In the genomic region with DNA sequence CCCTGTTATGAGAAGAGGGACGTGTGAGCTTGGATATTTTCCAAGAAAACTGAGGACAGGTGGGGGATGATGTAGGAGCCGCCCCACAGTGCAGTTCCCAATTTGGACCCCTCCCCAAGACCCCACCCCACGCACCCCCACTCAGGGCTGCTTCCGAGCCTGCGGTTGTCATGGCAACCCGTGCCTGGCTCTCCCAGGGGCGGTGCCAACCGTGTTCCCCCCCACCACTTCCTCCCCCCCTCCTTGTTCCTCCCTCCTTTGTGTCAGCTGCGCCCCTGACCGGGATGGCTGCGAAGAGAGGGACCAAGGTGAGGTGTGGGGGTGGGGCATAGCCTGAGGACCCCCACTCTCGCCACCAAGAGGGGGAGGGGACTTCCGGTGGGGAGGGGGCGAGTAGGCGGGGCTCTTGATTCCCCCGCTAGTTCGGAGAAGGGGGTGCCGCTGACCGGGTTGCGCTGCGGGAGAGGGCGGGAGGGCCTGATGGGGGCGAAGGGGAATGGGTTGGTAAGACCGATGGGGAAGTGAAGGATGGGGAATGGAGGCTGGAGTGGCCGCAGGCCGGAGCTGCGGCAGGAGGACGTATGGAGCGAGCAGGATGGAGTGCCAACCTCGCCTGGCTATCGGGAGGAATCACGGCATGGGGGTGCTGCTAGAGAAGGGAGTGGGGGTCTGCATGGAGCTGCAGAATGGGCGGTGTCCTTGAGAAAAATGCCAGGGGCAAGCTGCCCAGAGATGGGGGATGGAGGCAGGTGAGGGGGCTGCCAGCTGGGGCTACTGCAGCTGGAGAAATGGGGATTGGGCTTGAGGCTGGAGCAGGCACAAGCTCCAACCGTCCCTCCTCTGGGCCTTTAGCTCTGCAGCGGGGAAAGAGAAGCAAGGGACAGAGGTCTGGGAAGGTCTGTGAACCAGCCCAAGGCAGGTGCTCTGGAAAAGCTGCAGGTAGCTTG, we compare ENCODE assay signal across 6 cellular contexts. TPM values are rescaled to one million over a fixed set of nuclear protein-coding genes. Genes with fewer than 3 reads are reported as not detected.
A peak's percentile ranks its signal among the peaks of the same experiment; 100 is the strongest.
DNase-seq lines count a peak whose midpoint lies in the region; ATAC-seq and TF ChIP-seq lines count a peak whose summit lies in the region.

No MANE protein-coding gene starts in this region.

- no peaks in the 10 kb centered on the region for H3K27me3 ChIP-seq in upper lobe of right lung

- peak overlapping the region; percentile 67 for H3K4me3 ChIP-seq in upper lobe of right lung

- H3K36me3 ChIP-seq in upper lobe of right lung: peaks cover 19% of the 10 kb centered on the region

- no peaks in the 10 kb centered on the region for H3K27me3 Mint-ChIP-seq in activated T-cell treated with anti-CD3 and anti-CD28 coated beads, Interleukin-2, amount 50 U/mL, for 4 hours (ENCODE audit: low read depth)

- H3K4me3 Mint-ChIP-seq in activated T-cell treated with anti-CD3 and anti-CD28 coated beads, Interleukin-2, amount 50 U/mL, for 4 hours: peak overlapping the region; percentile 95

- H3K36me3 Mint-ChIP-seq in activated T-cell treated with anti-CD3 and anti-CD28 coated beads, Interleukin-2, amount 50 U/mL, for 4 hours (ENCODE audit: insufficient read depth): peaks cover 6% of the 10 kb centered on the region

- peaks cover 19% of the 10 kb centered on the region for H3K4me1 ChIP-seq in upper lobe of right lung

- no peak for ATAC-seq in activated CD4-positive, CD25-positive, alpha-beta regulatory T cell treated with anti-CD3 and anti-CD28 coated beads, Interleukin-2, amount 50 U/mL, for 24 hours
- no peak for ATAC-seq in activated T-cell treated with anti-CD3 and anti-CD28 coated beads, Interleukin-2, amount 50 U/mL, for 4 hours
- no peak for ATAC-seq in upper lobe of right lung

- H3K9me3 ChIP-seq in upper lobe of right lung: no peaks in the 10 kb centered on the region

- H3K9me3 Mint-ChIP-seq in activated T-cell treated with anti-CD3 and anti-CD28 coated beads, Interleukin-2, amount 50 U/mL, for 4 hours: no peaks in the 10 kb centered on the region

- peaks cover 44% of the 10 kb centered on the region for H3K4me1 Mint-ChIP-seq in activated T-cell treated with anti-CD3 and anti-CD28 coated beads, Interleukin-2, amount 50 U/mL, for 4 hours (ENCODE audit: low read depth)

- TF ChIP-seq CTCF in upper lobe of right lung (IDR thresholded peaks at IDR 0.05): no peak

- no peak overlapping the region for H3K27ac ChIP-seq in upper lobe of right lung

- DNase-seq in activated CD4-positive, CD25-positive, alpha-beta regulatory T cell (lab: John Stamatoyannopoulos, UW): peak in 3 of 4 experiments; percentile 26 to 39 (median 33)
- DNase-seq in activated T-cell treated with anti-CD3 and anti-CD28 coated beads, Interleukin-2, amount 50 U/mL, for 4 hours: peak; percentile 48
- DNase-seq in iPS-NIHi11 (ENCODE audit: low spot score) (peak; percentile 85), upper lobe of right lung (peak; percentile 68)
- no peak for DNase-seq in effector CD4-positive, alpha-beta T cell

- intact Hi-C loops in upper lobe of right lung (cut with DNase I): no loop called here

RNA-seq across cellular contexts. Expression of a gene that starts 1.0 kb away (rescaled TPM):
- 1 to 10 TPM; 3.5 to 4.4 (median 3.5) TPM for total RNA-seq in activated T-cell treated with anti-CD3 and anti-CD28 coated beads, Interleukin-2, amount 50 U/mL, for 4 hours
- total RNA-seq in upper lobe of right lung: 0.43 TPM

RNA-seq across cellular contexts. Expression of a gene that starts 1.5 kb away (rescaled TPM):
- 100 to 1,000 TPM; 191 to 204 (median 193) TPM for total RNA-seq in activated T-cell treated with anti-CD3 and anti-CD28 coated beads, Interleukin-2, amount 50 U/mL, for 4 hours
- total RNA-seq in upper lobe of right lung: 130 TPM

RNA-seq across cellular contexts. Expression of a gene that starts 33.1 kb away (rescaled TPM):
- 1 to 10 TPM; 3.0 to 4.1 (median 3.7) TPM for total RNA-seq in activated T-cell treated with anti-CD3 and anti-CD28 coated beads, Interleukin-2, amount 50 U/mL, for 4 hours
- total RNA-seq in upper lobe of right lung: 24.9 TPM

RNA-seq across cellular contexts. Expression of a gene that starts 33.9 kb away (rescaled TPM):
- 10 to 100 TPM; 77.4 to 88.6 (median 77.7) TPM for total RNA-seq in activated T-cell treated with anti-CD3 and anti-CD28 coated beads, Interleukin-2, amount 50 U/mL, for 4 hours
- total RNA-seq in upper lobe of right lung: 28.4 TPM

RNA-seq across cellular contexts. Expression of a gene that starts 34.3 kb away (rescaled TPM):
- 10 to 100 TPM; 28.2 to 39.2 (median 33.0) TPM for total RNA-seq in activated T-cell treated with anti-CD3 and anti-CD28 coated beads, Interleukin-2, amount 50 U/mL, for 4 hours
- total RNA-seq in upper lobe of right lung: 71.1 TPM
